ENCODE assay signal across 14 cellular contexts in genomic region chr2:142112648-142113278, GRCh38. TPM values are rescaled to one million over a fixed set of nuclear protein-coding genes. Genes with fewer than 3 reads are reported as not detected.
DNase-seq lines count a peak whose midpoint lies in the region; TF ChIP-seq lines count a peak whose summit lies in the region.
"Had no signal": no experiment of that assay in that cellular context is flagged by ENCODE, and none has a peak within 500 bp of the region (broad histone marks: within the 10 kb centered on the region; RNA-seq: fewer than 3 reads in every experiment).

No MANE protein-coding gene starts in this region.

- H3K4me3 ChIP-seq in brain microvascular endothelial cell (ENCODE audit: low read depth, low read length) = no peak overlapping the region
- no peak overlapping the region for H3K4me3 ChIP-seq in kidney epithelial cell (ENCODE audit: low read depth, low read length)
- H3K4me3 ChIP-seq: thoracic aorta had no signal

- H3K27me3 ChIP-seq in brain microvascular endothelial cell (replicated peaks) = no peaks in the 10 kb centered on the region
- no peaks in the 10 kb centered on the region for H3K27me3 ChIP-seq in kidney epithelial cell (ENCODE audit: control insufficient read depth, insufficient read depth, low read length)

- H3K27ac ChIP-seq in C4-2B = no peak overlapping the region
- H3K27ac ChIP-seq in brain microvascular endothelial cell = no peak overlapping the region
- H3K27ac ChIP-seq: thoracic aorta had no signal

- DNase-seq in Kasumi-1 (lab: John Stamatoyannopoulos, UW) (peak; percentile 36 to 41), brain microvascular endothelial cell (peak; percentile 85), kidney epithelial cell (ENCODE audit: low read depth) (peak; percentile 45), NOMO-1 (lab: John Stamatoyannopoulos, UW; ENCODE audit: unreplicated experiment in 2 of 2) (no peak), NCI-H1930 (lab: John Stamatoyannopoulos, UW) (no peak), NCI-H774 (lab: John Stamatoyannopoulos, UW) (no peak)
- no peak for DNase-seq in activated T-cell treated with anti-CD3 and anti-CD28 coated beads, Interleukin-2, amount 50 U/mL, for 1 hour
- DNase-seq: activated CD8-positive, alpha-beta memory T cell treated with anti-CD3 and anti-CD28 coated beads, Interleukin-2, amount 50 U/mL, for 4 hours; naive thymus-derived CD4-positive, alpha-beta T cell; NCI-H2171; stimulated activated CD4-positive, alpha-beta T cell treated with anti-CD3 and anti-CD28 coated beads, Interleukin-4, amount 100 ng/mL, for 1 hour; T-helper 17 cell had no signal

- peak; percentile 20 for TF ChIP-seq CTCF in C4-2B (conservative IDR thresholded peaks at IDR 0.05)
- TF ChIP-seq CTCF in brain microvascular endothelial cell (IDR thresholded peaks at IDR 0.05; ENCODE audit: low read depth, low read length, missing control alignments) = peak; percentile 55
- peak; percentile 22 for TF ChIP-seq CTCF in kidney epithelial cell (IDR thresholded peaks at IDR 0.05; ENCODE audit: insufficient read depth, low read length, poor library complexity, severe bottlenecking)

- in situ Hi-C loops in brain microvascular endothelial cell (cut with HindIII; ENCODE audit: low pct_ligation_motif_present, low sequenced_read_pairs) = no loop called here

- H3K36me3 ChIP-seq in brain microvascular endothelial cell (replicated peaks) = no peaks in the 10 kb centered on the region
- H3K36me3 ChIP-seq in kidney epithelial cell (ENCODE audit: control insufficient read depth, insufficient read depth, low read length) = no peaks in the 10 kb centered on the region
- H3K36me3 ChIP-seq: thoracic aorta had no signal

RNA-seq across cellular contexts. Expression of gene LRP1B, which starts 18.1 kb away (rescaled TPM):
- total RNA-seq in kidney epithelial cell = 0.34 and 0.38 TPM in 2 replicates

Comparison
In these comparisons a context has a peak if more than half of its experiments do, and no peak if none do; other contexts are left out.
1. DNase-seq: peak in Kasumi-1 (2 of 2), brain microvascular endothelial cell (single experiment) and kidney epithelial cell (single experiment); none in activated T-cell treated with anti-CD3 and anti-CD28 coated beads, Interleukin-2, amount 50 U/mL, for 1 hour (single experiment), NOMO-1 (0 of 2), NCI-H1930 (0 of 2) and NCI-H774 (single experiment).
2. Peak in every context shown above with its lines, with median percentiles within 50 percentile points of each other: CTCF ChIP-seq.